ENCODE assay signal across 1 cellular context in the genomic region with DNA sequence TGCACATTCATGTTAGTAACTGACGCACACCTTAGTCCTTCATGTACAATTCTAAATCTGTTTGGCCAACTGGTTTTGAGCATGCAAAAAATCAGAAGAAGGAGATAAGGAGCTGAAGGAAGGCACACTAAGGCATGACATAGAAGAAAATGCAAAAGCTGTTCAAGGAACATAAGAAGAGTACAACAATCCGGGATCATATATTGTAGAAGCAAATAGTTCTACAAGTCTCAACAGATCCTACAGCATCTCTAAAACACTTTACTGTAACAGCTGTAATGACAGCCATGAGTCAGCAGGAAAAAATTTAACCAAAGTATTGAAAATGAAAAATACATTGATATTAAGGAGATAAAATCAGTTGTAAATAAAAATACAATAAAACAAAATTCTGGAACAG.
TF ChIP-seq lines count a peak whose summit lies in the region.

No MANE protein-coding gene starts in this region.

TF ChIP-seq in IMR-90, 13 proteins besides CTCF, POLR2A, EP300 and RAD21 (continued from another document):
- no peak for TF ChIP-seq CEBPB (IDR thresholded peaks at IDR 0.05; ENCODE audit: low read depth, low read length)
